Comparison of ENCODE assay signal across 10 cellular contexts in the genomic region with DNA sequence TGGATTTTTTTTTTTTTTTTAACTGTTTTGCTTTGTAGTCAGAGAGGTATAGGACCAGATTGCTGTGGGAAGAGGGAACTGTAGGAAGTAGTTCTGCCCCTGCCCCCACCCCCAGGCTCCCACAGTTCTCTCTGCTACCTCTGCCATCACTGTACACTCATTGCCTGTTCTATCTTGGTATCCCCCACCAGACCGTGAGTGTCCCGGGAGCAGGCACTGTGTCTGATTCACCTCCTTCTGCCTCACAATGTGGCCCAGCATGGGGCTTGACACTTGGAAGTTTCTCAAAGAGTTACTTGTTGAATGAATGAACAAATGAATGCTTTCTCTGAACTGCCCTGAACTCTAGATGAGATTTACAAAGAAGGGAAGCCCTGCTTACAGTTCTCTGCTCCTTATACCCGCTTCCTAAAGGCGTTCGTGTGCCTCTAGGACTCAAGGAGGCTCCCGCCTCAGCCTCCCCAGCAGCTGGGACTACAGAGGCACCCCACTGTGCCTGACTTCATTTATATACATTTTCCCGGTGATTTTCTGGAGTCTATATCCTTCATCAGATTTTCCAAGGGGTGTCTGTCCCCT. TPM values are rescaled to one million over a fixed set of nuclear protein-coding genes. Genes with fewer than 3 reads are reported as not detected.
DNase-seq lines count a peak whose midpoint lies in the region; ATAC-seq, FAIRE-seq and TF ChIP-seq lines count a peak whose summit lies in the region.
"Had no signal": no experiment of that assay in that cellular context is flagged by ENCODE, and none has a peak within 500 bp of the region (broad histone marks: within the 10 kb centered on the region; RNA-seq: fewer than 3 reads in every experiment).

No MANE protein-coding gene starts in this region.

- TF ChIP-seq POLR2A in HepG2 (IDR thresholded peaks at IDR 0.05; ENCODE audit: insufficient read depth in 1 of 2, low read depth in 2 of 2, low read length in 2 of 2) (no peak), right lobe of liver (IDR thresholded peaks at IDR 0.05) (no peak)

- H2AFZ ChIP-seq in HepG2 (ENCODE audit: low read length): peak overlapping the region; percentile 9

- DNase-seq in HepG2 (ENCODE audit: low spot score) (no peak), right lobe of liver (no peak), brain pericyte (ENCODE audit: low read depth, low spot score) (peak; percentile 29), iris pigment epithelial cell (ENCODE audit: low read depth) (peak; percentile 64), KG1 (lab: John Stamatoyannopoulos, UW) (no peak), NCI-H2081 (lab: John Stamatoyannopoulos, UW) (no peak), T-cell (no peak), GDM1 (lab: John Stamatoyannopoulos, UW) (no peak)

- H3K79me2 ChIP-seq in HepG2 (ENCODE audit: insufficient read depth, low read length): no peaks in the 10 kb centered on the region

- no peaks in the 10 kb centered on the region for H3K27me3 ChIP-seq in HepG2 (ENCODE audit: control insufficient read depth in 1 of 2, insufficient read depth in 2 of 2, low read length in 2 of 2)
- no peaks in the 10 kb centered on the region for H3K27me3 ChIP-seq in right lobe of liver

- intact Hi-C loops in HepG2 (cut with micrococcal nuclease; ENCODE audit: unreplicated experiment): loop anchor here (2.0 kb wide), 1 partner anchor 53 kb away; no protein-coding TSS in a partner anchor
- intact Hi-C loops in right lobe of liver (cut with DNase I): no loop called here

- H3K9me3 Mint-ChIP-seq in T-cell: no peaks in the 10 kb centered on the region

- no peaks in the 10 kb centered on the region for H3K36me3 Mint-ChIP-seq in T-cell

- POLR2A ChIA-PET in HepG2 (lab: Yijun Ruan, JAX) (interaction anchor here (0.5 to 5.8 kb wide), 12 partner anchors 12 to 175 kb away, joined by 3 to 82 read pairs (median 14); a partner anchor contains a TSS), T-cell (lab: Charles Lee) (no interaction called here)

- in situ Hi-C loops in HepG2 (cut with HindIII; ENCODE audit: extremely low pct_ligation_motif_present, low pct_unique_long_range_greater_than_20kb): no loop called here

- no peak for TF ChIP-seq RAD21 in HepG2 (CRISPR knock-in tag; IDR thresholded peaks at IDR 0.05)

- ATAC-seq in HepG2: no peak
- no peak for ATAC-seq in right lobe of liver
- ATAC-seq in T-cell (replicated peaks in 1 of 4): no peak

- no peak for FAIRE-seq in HepG2 (lab: Jason Lieb, UNC)
- FAIRE-seq: GM18507 had no signal

- TF ChIP-seq EP300 in HepG2 (IDR thresholded peaks at IDR 0.05; ENCODE audit: low read depth in 2 of 2, low read length in 2 of 2) (no peak), HepG2 (CRISPR knock-in tag; IDR thresholded peaks at IDR 0.05; ENCODE audit: borderline replicate concordance) (no peak)

- H3K4me3 Mint-ChIP-seq in T-cell: no peak overlapping the region
- H3K4me3 Mint-ChIP-seq: B cell had no signal

- H3K4me1 ChIP-seq in HepG2 (ENCODE audit: insufficient read depth, low read length) (peaks cover 82% of the 10 kb centered on the region), right lobe of liver (peaks cover 5 to 10% (median 8%) of the 10 kb centered on the region in 4 donors)

- H3K27me3 Mint-ChIP-seq in T-cell: no peaks in the 10 kb centered on the region
- H3K27me3 Mint-ChIP-seq: B cell had no signal

- CTCF ChIA-PET in HepG2 (lab: Yijun Ruan, JAX; ENCODE audit: low intra/inter-chr PET ratio, low total read pairs) (no interaction called here), T-cell (lab: Charles Lee) (no interaction called here)

- peaks cover 0 to 1% (median 0%) of the 10 kb centered on the region in 3 donors for H3K4me1 Mint-ChIP-seq in T-cell
- H3K4me1 Mint-ChIP-seq: B cell had no signal

- H3K9ac ChIP-seq in HepG2 (ENCODE audit: insufficient read depth, low read depth, low read length): peak overlapping the region; percentile 62

- no peaks in the 10 kb centered on the region for H4K20me1 ChIP-seq in HepG2 (ENCODE audit: insufficient read depth, low read length)

- no peak for TF ChIP-seq CTCF in HepG2 (CRISPR knock-in tag; IDR thresholded peaks at IDR 0.05)
- no peak for TF ChIP-seq CTCF in right lobe of liver (IDR thresholded peaks at IDR 0.05)

- WGBS in HepG2 (ENCODE audit: low lambda C conversion rate): 84% methylated on average over 7 of the region's 7 CpGs
- 85% methylated on average over 5 of the region's 7 CpGs for WGBS in right lobe of liver (ENCODE audit: insufficient coverage, low coverage, low lambda C conversion rate, missing lambda C conversion rate)

- H3K27ac ChIP-seq in HepG2 (ENCODE audit: extremely low read length, insufficient read depth, low read length): peak overlapping the region; percentile 93
- peak overlapping the region in 1 of 3 donors; percentile 81 for H3K27ac ChIP-seq in right lobe of liver

- H3K27ac Mint-ChIP-seq in T-cell: no peak overlapping the region
- H3K27ac Mint-ChIP-seq: B cell had no signal

- H3K4me2 ChIP-seq in HepG2 (ENCODE audit: low read depth, low read length): peak overlapping the region; percentile 89; the same call in 1 of the 2 replicates

- H3K36me3 ChIP-seq in HepG2 (replicated peaks in 1 of 2; ENCODE audit: control insufficient read depth in 1 of 2, insufficient read depth in 2 of 2, low read length in 2 of 2) (no peaks in the 10 kb centered on the region), right lobe of liver (no peaks in the 10 kb centered on the region)

- H3K4me3 ChIP-seq in HepG2 (replicated peaks in 1 of 3; ENCODE audit: insufficient read depth in 1 of 3, low read depth in 2 of 3, low read length in 3 of 3) (no peak overlapping the region), right lobe of liver (no peak overlapping the region)

- H3K9me3 ChIP-seq in HepG2 (ENCODE audit: low read length) (no peaks in the 10 kb centered on the region), right lobe of liver (no peaks in the 10 kb centered on the region)

- BruUV-seq in HepG2 (replicated peaks; lab: Mats Ljungman, UMichigan): no TSS peak

TF ChIP-seq in HepG2, 621 proteins besides CTCF, POLR2A, EP300 and RAD21 (continues in another document):
- TF ChIP-seq RCOR2 (CRISPR knock-in tag; IDR thresholded peaks at IDR 0.05) (no peak), ZBTB7B (CRISPR knock-in tag; IDR thresholded peaks at IDR 0.05) (no peak)
- TF ChIP-seq, protein P1, sequence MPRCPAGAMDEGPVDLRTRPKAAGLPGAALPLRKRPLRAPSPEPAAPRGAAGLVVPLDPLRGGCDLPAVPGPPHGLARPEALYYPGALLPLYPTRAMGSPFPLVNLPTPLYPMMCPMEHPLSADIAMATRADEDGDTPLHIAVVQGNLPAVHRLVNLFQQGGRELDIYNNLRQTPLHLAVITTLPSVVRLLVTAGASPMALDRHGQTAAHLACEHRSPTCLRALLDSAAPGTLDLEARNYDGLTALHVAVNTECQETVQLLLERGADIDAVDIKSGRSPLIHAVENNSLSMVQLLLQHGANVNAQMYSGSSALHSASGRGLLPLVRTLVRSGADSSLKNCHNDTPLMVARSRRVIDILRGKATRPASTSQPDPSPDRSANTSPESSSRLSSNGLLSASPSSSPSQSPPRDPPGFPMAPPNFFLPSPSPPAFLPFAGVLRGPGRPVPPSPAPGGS (CRISPR knock-in tag; IDR thresholded peaks at IDR 0.05): 0 out of 2 replicates have a peak, but pooled peaks have one; percentile 38
- TF ChIP-seq, protein P2, sequence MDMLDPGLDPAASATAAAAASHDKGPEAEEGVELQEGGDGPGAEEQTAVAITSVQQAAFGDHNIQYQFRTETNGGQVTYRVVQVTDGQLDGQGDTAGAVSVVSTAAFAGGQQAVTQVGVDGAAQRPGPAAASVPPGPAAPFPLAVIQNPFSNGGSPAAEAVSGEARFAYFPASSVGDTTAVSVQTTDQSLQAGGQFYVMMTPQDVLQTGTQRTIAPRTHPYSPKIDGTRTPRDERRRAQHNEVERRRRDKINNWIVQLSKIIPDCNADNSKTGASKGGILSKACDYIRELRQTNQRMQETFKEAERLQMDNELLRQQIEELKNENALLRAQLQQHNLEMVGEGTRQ (IDR thresholded peaks at IDR 0.05; ENCODE audit: low read depth, low read length): no peak
- TF ChIP-seq, protein P2 (CRISPR knock-in tag; IDR thresholded peaks at IDR 0.05; ENCODE audit: borderline replicate concordance): no peak

RNA-seq across cellular contexts. Expression of a gene that starts 27.1 kb away (rescaled TPM):
- total RNA-seq in HepG2 (2016; rRNA removed; fragmentation: Illumina TruSeq; extraction: Trizol): 6.6 and 18.6 TPM in 2 replicates
- 6.5 and 9.2 TPM in 2 replicates for total RNA-seq in HepG2 (2016; cell fraction: cytosol; rRNA removed; fragmentation: Illumina TruSeq; extraction: Trizol; ENCODE audit: low read depth)
- total RNA-seq in HepG2 (2016; cell fraction: insoluble cytoplasmic fraction; rRNA removed; fragmentation: Illumina TruSeq; extraction: Trizol): 6.4 and 18.1 TPM in 2 replicates
- 13.7 and 13.9 TPM in 2 replicates for total RNA-seq in HepG2 (2016; cell fraction: membrane; rRNA removed; fragmentation: Illumina TruSeq; extraction: Trizol)
- 12.3 and 14.6 TPM in 2 replicates for total RNA-seq in HepG2 (2016; cell fraction: nucleus; rRNA removed; fragmentation: Illumina TruSeq; extraction: Trizol)
- 18.7 and 23.8 TPM in 2 replicates for polyA plus RNA-seq in HepG2 (2011; rRNA removed)
- polyA plus RNA-seq in HepG2 (2011; cell fraction: cytosol; rRNA removed): 10.9 and 18.4 TPM in 2 replicates
- 13.0 and 17.3 TPM in 2 replicates for polyA plus RNA-seq in HepG2 (2011; cell fraction: nucleus; rRNA removed)
- polyA plus RNA-seq in HepG2 (2012): 47.5 and 53.4 TPM in 2 replicates
- 2.2 and 2.4 TPM in 2 replicates for polyA plus RNA-seq in HepG2 (2016; cell fraction: cytosol; fragmentation: Illumina TruSeq; extraction: Trizol; ENCODE audit: low read depth)
- polyA plus RNA-seq in HepG2 (2016; cell fraction: insoluble cytoplasmic fraction; fragmentation: Illumina TruSeq; extraction: Trizol; ENCODE audit: low read depth): 23.5 TPM in 2 replicates
- 7.7 and 9.3 TPM in 2 replicates for polyA plus RNA-seq in HepG2 (2016; cell fraction: membrane; fragmentation: Illumina TruSeq; extraction: Trizol; ENCODE audit: low read depth)
- polyA plus RNA-seq in HepG2 (2016; cell fraction: nucleus; fragmentation: Illumina TruSeq; extraction: Trizol; ENCODE audit: insufficient read depth, low read depth): 13.6 and 13.7 TPM in 2 replicates
- polyA minus RNA-seq in HepG2 (2011; rRNA and poly(A)+ RNA removed; ENCODE audit: low replicate concordance): 9.4 and 18.8 TPM in 2 replicates
- 29.0 and 40.8 TPM in 2 replicates for polyA minus RNA-seq in HepG2 (2011; cell fraction: cytosol; rRNA and poly(A)+ RNA removed)
- polyA minus RNA-seq in HepG2 (2011; cell fraction: nucleus; rRNA and poly(A)+ RNA removed): 74.0 and 78.9 TPM in 2 replicates
- 10 to 100 TPM; 12.1 to 20.9 (median 14.6) TPM for total RNA-seq in right lobe of liver
- total RNA-seq in T-cell: 10 to 100 TPM; 25.2 to 34.4 (median 30.9) TPM

Comparison
In these comparisons a context has a peak if more than half of its experiments do, and no peak if none do; other contexts are left out.
1. DNase-seq: peak in brain pericyte (single experiment) and iris pigment epithelial cell (single experiment); none in HepG2 (single experiment), right lobe of liver (0 of 3), KG1 (single experiment), NCI-H2081 (0 of 2), T-cell (0 of 34) and GDM1 (single experiment).